12 cellular contexts compared by ENCODE assay signal in genomic region chr2:217695033-217695520, GRCh38.
A peak's percentile ranks its signal among the peaks of the same experiment; 100 is the strongest.
DNase-seq lines count a peak whose midpoint lies in the region; ATAC-seq and TF ChIP-seq lines count a peak whose summit lies in the region.
"Had no signal": no experiment of that assay in that cellular context is flagged by ENCODE, and none has a peak within 500 bp of the region (broad histone marks: within the 10 kb centered on the region; RNA-seq: fewer than 3 reads in every experiment).

No MANE protein-coding gene starts in this region.

- no peak for TF ChIP-seq CTCF in HFFc6 (IDR thresholded peaks at IDR 0.05)
- TF ChIP-seq CTCF in right atrium auricular region (IDR thresholded peaks at IDR 0.05): no peak
- no peak for TF ChIP-seq CTCF in suprapubic skin (IDR thresholded peaks at IDR 0.05)

- H3K27ac Mint-ChIP-seq in HFFc6: peak overlapping the region; percentile 99
- H3K27ac Mint-ChIP-seq: T-helper 2 cell treated with Interferon-gamma antibody and Interleukin-4, amounts not matched to agents 5 μg/mL and 100 μg/mL, for 36 hours had no signal

- WGBS in suprapubic skin: 29% methylated on average over 3 of the region's 3 CpGs

- H3K27me3 Mint-ChIP-seq in HFFc6 (ENCODE audit: insufficient read depth): peaks cover 2% of the 10 kb centered on the region; the same call in 1 of the 2 replicates

- H3K27ac ChIP-seq in right atrium auricular region (peak overlapping the region; percentile 31 to 34), suprapubic skin (peak overlapping the region; percentile 79)

- H3K4me3 ChIP-seq in right atrium auricular region (no peak overlapping the region), suprapubic skin (no peak overlapping the region)

- peak overlapping the region; percentile 82 for H3K4me3 Mint-ChIP-seq in HFFc6
- H3K4me3 Mint-ChIP-seq: T-helper 2 cell treated with Interferon-gamma antibody and Interleukin-4, amounts not matched to agents 5 μg/mL and 100 μg/mL, for 36 hours had no signal

- H3K36me3 Mint-ChIP-seq in HFFc6 (ENCODE audit: low read depth): peaks cover 4% of the 10 kb centered on the region

- H3K9me3 ChIP-seq in right atrium auricular region (no peaks in the 10 kb centered on the region), suprapubic skin (no peaks in the 10 kb centered on the region)

- TF ChIP-seq EP300 in suprapubic skin (IDR thresholded peaks at IDR 0.05): no peak

- H3K4me1 Mint-ChIP-seq in HFFc6 (ENCODE audit: low read depth): peaks cover 45% of the 10 kb centered on the region

- peaks cover 0 to 13% of the 10 kb centered on the region in 2 donors for H3K4me1 ChIP-seq in right atrium auricular region
- H3K4me1 ChIP-seq in suprapubic skin: peaks cover 34% of the 10 kb centered on the region

- H3K27me3 ChIP-seq in right atrium auricular region (no peaks in the 10 kb centered on the region), suprapubic skin (no peaks in the 10 kb centered on the region)

- DNase-seq in HFFc6 (peak; percentile 99), amniotic epithelial cell (ENCODE audit: low read depth) (peak; percentile 98), right atrium auricular region (ENCODE audit: low spot score) (peak; percentile 63), suprapubic skin (ENCODE audit: low spot score in 2 of 2) (peak in 1 of 2 donors; percentile 72), GF-D8 (lab: John Stamatoyannopoulos, UW) (no peak), dermis blood vessel endothelial cell (no peak)
- DNase-seq: activated effector memory CD4-positive, alpha-beta T cell treated with Interleukin-2 at 50 U/mL for 16 hours; head of caudate nucleus; NCI-H187 treated with DMSO at 0.1 percent for 48 hours; nucleus accumbens had no signal

- no peak for TF ChIP-seq POLR2A in suprapubic skin (IDR thresholded peaks at IDR 0.05)

- ATAC-seq in GM18868 (IDR thresholded peaks at IDR 0.05; ENCODE audit: unreplicated experiment): no peak

- H3K36me3 ChIP-seq in right atrium auricular region (no peaks in the 10 kb centered on the region), suprapubic skin (no peaks in the 10 kb centered on the region)

- no peaks in the 10 kb centered on the region for H3K9me3 Mint-ChIP-seq in HFFc6
- H3K9me3 Mint-ChIP-seq: T-helper 2 cell treated with Interferon-gamma antibody and Interleukin-4, amounts not matched to agents 5 μg/mL and 100 μg/mL, for 36 hours had no signal

Comparison
In these comparisons a context has a peak if more than half of its experiments do, and no peak if none do; other contexts are left out.
1. DNase-seq: peak in HFFc6 (single experiment), amniotic epithelial cell (single experiment) and right atrium auricular region (single experiment); none in GF-D8 (single experiment) and dermis blood vessel endothelial cell (single experiment).